In the genomic region with DNA sequence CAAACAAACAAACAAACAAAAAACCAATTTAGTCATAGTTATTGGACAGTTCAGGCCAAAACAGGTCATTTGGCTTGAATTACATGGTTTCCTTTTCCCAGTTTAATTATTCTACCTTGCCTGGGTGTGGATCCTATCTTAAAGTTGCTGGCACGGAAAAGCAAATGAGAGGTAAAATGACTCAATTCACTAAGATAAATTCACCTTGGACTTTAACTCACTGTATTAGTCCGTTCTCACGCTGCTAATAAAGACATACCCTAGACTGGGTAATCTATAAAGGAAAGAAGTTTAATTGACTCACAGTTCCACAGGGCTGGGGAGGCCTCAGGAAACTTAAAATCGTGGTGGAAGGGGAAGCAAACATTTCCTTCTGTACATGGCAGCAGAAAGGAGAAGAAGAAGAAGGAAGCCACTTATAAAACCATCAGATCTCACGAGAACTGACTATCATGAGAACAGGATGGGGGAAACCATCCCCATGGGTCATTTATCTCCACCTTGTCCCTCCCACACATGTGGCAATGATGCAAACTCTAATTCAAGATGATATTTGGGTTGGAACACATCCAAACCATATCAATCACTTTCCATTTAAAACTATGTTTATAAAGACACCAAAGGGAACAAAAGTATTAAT, we compare ENCODE assay signal across 18 cellular contexts.
"Had no signal": no experiment of that assay in that cellular context is flagged by ENCODE, and none has a peak within 500 bp of the region (broad histone marks: within the 10 kb centered on the region; RNA-seq: fewer than 3 reads in every experiment).

No MANE protein-coding gene starts in this region.

- H3K27me3 ChIP-seq: adrenal gland, breast epithelium, gastroesophageal sphincter, heart left ventricle, left lung, thyroid gland had no signal

- H3K36me3 ChIP-seq: adrenal gland, breast epithelium, gastroesophageal sphincter, heart left ventricle, left lung, thyroid gland had no signal

- H3K9me3 ChIP-seq: adrenal gland, breast epithelium, gastroesophageal sphincter, heart left ventricle, left lung, thyroid gland had no signal

- H3K4me1 ChIP-seq: adrenal gland, breast epithelium, gastroesophageal sphincter, heart left ventricle, left lung, thyroid gland had no signal

- H3K4me3 ChIP-seq: adrenal gland, breast epithelium, gastroesophageal sphincter, heart left ventricle, left lung, thyroid gland had no signal

- H3K27ac ChIP-seq: adrenal gland, breast epithelium, gastroesophageal sphincter, heart left ventricle, left lung, thyroid gland had no signal

- ATAC-seq: activated CD4-positive, alpha-beta T cell treated with anti-CD3 and anti-CD28 coated beads for 36 hours; activated naive CD4-positive, alpha-beta T cell treated with anti-CD3 and anti-CD28 coated beads, Interleukin-2, amount 50 U/mL, for 72 hours; esophagus mucosa; gastroesophageal sphincter; heart left ventricle; left lung had no signal

- DNase-seq: activated CD4-positive, alpha-beta T cell treated with anti-CD3 and anti-CD28 coated beads for 36 hours; activated CD4-positive, alpha-beta T cell treated with anti-CD3 and anti-CD28 coated beads, Interleukin-2, amount 50 U/mL, for 48 hours; activated gamma-delta T cell treated with Interleukin-2 at 50 U/mL for 16 hours; adrenal gland; effector CD8-positive, alpha-beta T cell; heart left ventricle; left lung; nephron progenitor cell; nucleus accumbens; stimulated activated CD4-positive, alpha-beta T cell treated with anti-CD3 and anti-CD28 coated beads, Interleukin-12 subunit alpha, Interleukin-12 subunit beta, amount 100 ng/mL, for 4 hours; stimulated activated CD4-positive, alpha-beta T cell treated with anti-CD3 and anti-CD28 coated beads, Interleukin-1b, Interleukin-23, amount 100 ng/mL, for 48 hours; stimulated activated CD8-positive, alpha-beta memory T cell treated with anti-CD3 and anti-CD28 coated beads, Interleukin-4, amount 100 ng/mL, for 48 hours; stimulated activated naive CD4-positive, alpha-beta T cell; thyroid gland had no signal
